Comparison of ENCODE assay signal across 20 cellular contexts in genomic region chr7:3429981-3430380, GRCh38.
"Had no signal": no experiment of that assay in that cellular context is flagged by ENCODE, and none has a peak within 500 bp of the region (broad histone marks: within the 10 kb centered on the region; RNA-seq: fewer than 3 reads in every experiment).

No MANE protein-coding gene starts in this region.

- H3K4me2 ChIP-seq: KMS-11 had no signal

- DNase-seq: Kasumi-1, MM.1S, NCI-H1092 treated with DMSO at 0.1 percent for 48 hours, NCI-H1436, NCI-H187, NCI-H2029, NCI-H2081 treated with DMSO at 0.1 percent for 48 hours, NCI-H2171, NCI-H226, NCI-H446, NCI-H510A, NCI-H524 treated with DMSO at 0.1 percent for 48 hours, NCI-H69, NCI-H774, SHP77 treated with DMSO at 0.1 percent for 48 hours, SJCRH30 had no signal

- ATAC-seq: K562, Right ventricle myocardium inferior had no signal

- H3K27me3 ChIP-seq: SJCRH30 had no signal

- H3K4me3 ChIP-seq: K562, SJCRH30 had no signal

- H3K4me1 ChIP-seq: SJCRH30 had no signal

- H3K9me3 ChIP-seq: SJCRH30 had no signal

- H3K36me3 ChIP-seq: SJCRH30 had no signal

- H3K27ac ChIP-seq: KMS-11, RWPE1, SJCRH30 had no signal
